Comparison of ENCODE assay signal across 8 cellular contexts in genomic region chr7:96709381-96710228, GRCh38. TPM values are rescaled to one million over a fixed set of nuclear protein-coding genes. Genes with fewer than 3 reads are reported as not detected.
DNase-seq lines count a peak whose midpoint lies in the region; ATAC-seq, FAIRE-seq and TF ChIP-seq lines count a peak whose summit lies in the region.

TSS of gene SEM1 (minus strand) at chr7:96709846. CDS start at chr7:96709763, 83 bp downstream.

- H3K27ac ChIP-seq in OCI-LY1 (ENCODE audit: low read depth, low read length, poor library complexity, severe bottlenecking) (peak within 1 kb of the TSS; percentile 45), epithelial cell of prostate (peak within 1 kb of the TSS; percentile 94)

- H3K27me3 Mint-ChIP-seq in Calu3 (ENCODE audit: unreplicated experiment), result no peaks in the 10 kb centered on the region

- H3K9me2 ChIP-seq in OCI-LY1 (ENCODE audit: low read depth, low read length), result no peaks in the 10 kb centered on the region

- peak within 1 kb of the TSS; percentile 78 for H3K4me3 ChIP-seq in OCI-LY1 (ENCODE audit: low read depth, low read length, poor library complexity, severe bottlenecking)
- peak within 1 kb of the TSS; percentile 49 for H3K4me3 ChIP-seq in mucosa of descending colon

- peak; percentile 91 for ATAC-seq in GM21367 (IDR thresholded peaks at IDR 0.05; ENCODE audit: unreplicated experiment)
- ATAC-seq in mucosa of descending colon, result peak; percentile 99

- peak within 1 kb of the TSS; percentile 100 for H3K27ac Mint-ChIP-seq in Calu3 (ENCODE audit: unreplicated experiment)

- peak within 1 kb of the TSS; percentile 95 for H3K4me3 Mint-ChIP-seq in Calu3 (ENCODE audit: low read depth, unreplicated experiment)

- H3K9me3 Mint-ChIP-seq in Calu3 (ENCODE audit: low read depth, unreplicated experiment), result peaks cover 2% of the 10 kb centered on the region

- peak within 1 kb of the TSS; percentile 76 for H2AFZ ChIP-seq in OCI-LY1 (ENCODE audit: low read length)

- FAIRE-seq in HTR-8/SVneo (lab: Jason Lieb, UNC), result no peak

- H3K36me3 ChIP-seq in OCI-LY1 (ENCODE audit: insufficient read depth, low read length), result peaks cover 32% of the 10 kb centered on the region
- no peaks in the 10 kb centered on the region for H3K36me3 ChIP-seq in mucosa of descending colon (ENCODE audit: low read depth)

- H3K9me3 ChIP-seq in OCI-LY1 (ENCODE audit: low read length), result no peaks in the 10 kb centered on the region
- peaks cover 10% of the 10 kb centered on the region for H3K9me3 ChIP-seq in mucosa of descending colon

- CTCF ChIA-PET in Calu3 (lab: Charles Lee), result no interaction called here

- no peaks in the 10 kb centered on the region for H3F3A ChIP-seq in OCI-LY1 (ENCODE audit: insufficient read depth, low read length)

- peaks cover 46% of the 10 kb centered on the region for H3K79me2 ChIP-seq in OCI-LY1 (ENCODE audit: insufficient read depth, low read length)

- H3K9ac ChIP-seq in OCI-LY1 (ENCODE audit: low read length), result peak within 1 kb of the TSS; percentile 80

- peak; percentile 71 for DNase-seq in Calu3
- peak; percentile 34 for DNase-seq in HTR-8/SVneo (ENCODE audit: insufficient read length, low spot score)
- DNase-seq in activated T-cell treated with anti-CD3 and anti-CD28 coated beads for 24 hours (ENCODE audit: low read depth), result peak; percentile 58
- DNase-seq in epithelial cell of prostate (ENCODE audit: low read depth, low spot score), result no peak
- DNase-seq in mucosa of descending colon, result peak; percentile 84 to 93 (median 87)
- peak; percentile 50 for DNase-seq in stimulated activated CD8-positive, alpha-beta memory T cell treated with anti-CD3 and anti-CD28 coated beads, Interleukin-4, amount 100 ng/mL, for 24 hours (ENCODE audit: low read depth)

- peaks cover 24% of the 10 kb centered on the region for H3K4me1 ChIP-seq in OCI-LY1 (ENCODE audit: insufficient read depth, low read length, severe bottlenecking)
- H3K4me1 ChIP-seq in mucosa of descending colon (ENCODE audit: low read depth), result peaks cover 17% of the 10 kb centered on the region

- TF ChIP-seq CTCF in Calu3 (IDR thresholded peaks at IDR 0.05; ENCODE audit: unreplicated experiment) (no peak), OCI-LY1 (IDR thresholded peaks at IDR 0.05; ENCODE audit: low read length) (no peak; the same call in 1 of the 2 replicates), mucosa of descending colon (IDR thresholded peaks at IDR 0.05) (no peak)

- H3K4me1 Mint-ChIP-seq in Calu3 (ENCODE audit: low read depth, unreplicated experiment), result no peaks in the 10 kb centered on the region

- no peaks in the 10 kb centered on the region for H4K20me1 ChIP-seq in OCI-LY1 (ENCODE audit: insufficient read depth, low read length)

- H3K36me3 Mint-ChIP-seq in Calu3 (ENCODE audit: insufficient read depth, unreplicated experiment), result peaks cover 15% of the 10 kb centered on the region

- TSS peak; percentile 63 for BruUV-seq in Calu3 (replicated peaks; lab: Mats Ljungman, UMichigan)

- intact Hi-C loops in Calu3 (cut with micrococcal nuclease; ENCODE audit: unreplicated experiment), result loop anchor here (10.0 kb wide), 1 partner anchor 295 kb away; no protein-coding TSS in a partner anchor
- intact Hi-C loops in mucosa of descending colon (cut with DNase I, micrococcal nuclease), result no loop called here

- peak within 1 kb of the TSS; percentile 92 for H3K4me2 ChIP-seq in OCI-LY1 (ENCODE audit: low read length)

- no peaks in the 10 kb centered on the region for H3K27me3 ChIP-seq in OCI-LY1 (ENCODE audit: insufficient read depth, low read length)

RNA-seq across cellular contexts. Expression of gene SEM1, which starts in this region (rescaled TPM):
- total RNA-seq in Calu3 (2022) (59.8 and 71.2 TPM in 2 replicates), mucosa of descending colon (10 to 100 TPM; 41.6 to 44.4 (median 43.7) TPM)
